1 cellular context compared by ENCODE assay signal in the genomic region with DNA sequence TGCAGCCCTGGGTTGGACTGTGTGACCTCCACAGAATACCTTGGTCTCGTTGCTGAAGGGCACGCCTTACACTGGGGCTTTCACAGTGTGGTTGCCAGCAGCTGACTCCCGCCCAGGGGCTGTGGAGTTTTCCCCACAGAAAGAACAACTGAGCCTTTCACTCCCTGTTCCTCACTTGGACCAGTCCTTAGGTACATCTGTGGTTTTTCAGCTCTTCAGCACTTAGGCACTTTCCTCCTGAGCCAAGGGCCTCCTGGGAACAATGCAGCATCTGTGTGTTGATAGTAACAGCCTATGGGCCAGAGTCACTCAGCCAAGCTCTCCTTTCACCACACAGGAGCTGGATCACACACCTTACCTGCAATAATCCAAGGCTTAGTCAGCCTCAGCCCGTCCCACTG.
TF ChIP-seq lines count a peak whose summit lies in the region.

No MANE protein-coding gene starts in this region.

TF ChIP-seq in HCT116, 20 proteins besides CTCF, POLR2A, EP300 and RAD21:
- TF ChIP-seq SP1 (IDR thresholded peaks at IDR 0.05; ENCODE audit: low read depth), result no peak
- no peak for TF ChIP-seq SRF (IDR thresholded peaks at IDR 0.05; ENCODE audit: low read depth)
- no peak for TF ChIP-seq YY1 (IDR thresholded peaks at IDR 0.05; ENCODE audit: extremely low read depth, insufficient replicate concordance, low read depth, low read length)
- TF ChIP-seq SIN3A (IDR thresholded peaks at IDR 0.05; ENCODE audit: low read depth), result no peak
- no peak for TF ChIP-seq EZH2phosphoT487 (IDR thresholded peaks at IDR 0.05; ENCODE audit: borderline replicate concordance)
- TF ChIP-seq, protein P1, sequence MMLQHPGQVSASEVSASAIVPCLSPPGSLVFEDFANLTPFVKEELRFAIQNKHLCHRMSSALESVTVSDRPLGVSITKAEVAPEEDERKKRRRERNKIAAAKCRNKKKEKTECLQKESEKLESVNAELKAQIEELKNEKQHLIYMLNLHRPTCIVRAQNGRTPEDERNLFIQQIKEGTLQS (IDR thresholded peaks at IDR 0.05), result no peak
- no peak for TF ChIP-seq ZFX (IDR thresholded peaks at IDR 0.05)
- TF ChIP-seq, protein P2, sequence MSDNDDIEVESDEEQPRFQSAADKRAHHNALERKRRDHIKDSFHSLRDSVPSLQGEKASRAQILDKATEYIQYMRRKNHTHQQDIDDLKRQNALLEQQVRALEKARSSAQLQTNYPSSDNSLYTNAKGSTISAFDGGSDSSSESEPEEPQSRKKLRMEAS (IDR thresholded peaks at IDR 0.05), result 0 out of 2 replicates have a peak, but pooled peaks have one; percentile 22
